ENCODE assay signal across 28 cellular contexts in genomic region chr2:30987611-30988010, GRCh38.
"Had no signal": no experiment of that assay in that cellular context is flagged by ENCODE, and none has a peak within 500 bp of the region (broad histone marks: within the 10 kb centered on the region; RNA-seq: fewer than 3 reads in every experiment).

No MANE protein-coding gene starts in this region.

- H3K27me3 ChIP-seq: brain microvascular endothelial cell, dorsolateral prefrontal cortex had no signal

- FAIRE-seq: astrocyte, frontal cortex had no signal

- H3K9me3 Mint-ChIP-seq: activated CD4-positive, alpha-beta T cell treated with anti-CD3 and anti-CD28 coated beads, Interleukin-2, amount 10 ng/mL, durations not matched to agents 7 days and 5 days; activated CD8-positive, alpha-beta T cell treated with anti-CD3 and anti-CD28 coated beads for 36 hours; activated T-cell treated with anti-CD3 and anti-CD28 coated beads, Interleukin-2, amount 50 U/mL, for 4 hours; activated T-helper 17 cell treated with anti-CD3 and anti-CD28 coated beads, Interleukin-2, amount 50 U/mL, for 72 hours; central memory CD8-positive, alpha-beta T cell; dendritic cell treated with granulocyte-macrophage colony-stimulating factor and Interleukin-4, amounts not matched to agents 40 ng/mL and 50 ng/mL, for 4 days; endodermal cell had no signal

- H3K36me3 ChIP-seq: brain microvascular endothelial cell had no signal

- H3K36me3 Mint-ChIP-seq: activated naive CD8-positive, alpha-beta T cell had no signal

- H3K27me3 Mint-ChIP-seq: activated CD4-positive, alpha-beta T cell treated with anti-CD3 and anti-CD28 coated beads for 36 hours; activated CD4-positive, alpha-beta T cell treated with anti-CD3 and anti-CD28 coated beads, Interleukin-2, amount 10 ng/mL, durations not matched to agents 7 days and 5 days; activated CD8-positive, alpha-beta T cell treated with anti-CD3 and anti-CD28 coated beads for 36 hours; activated naive CD8-positive, alpha-beta T cell; dendritic cell treated with granulocyte-macrophage colony-stimulating factor and Interleukin-4, amounts not matched to agents 40 ng/mL and 50 ng/mL, for 4 days had no signal

- ATAC-seq: activated CD4-positive, alpha-beta T cell treated with anti-CD3 and anti-CD28 coated beads for 36 hours; activated CD8-positive, alpha-beta T cell treated with anti-CD3 and anti-CD28 coated beads for 36 hours; activated T-cell treated with anti-CD3 and anti-CD28 coated beads, Interleukin-2, amount 50 U/mL, for 4 hours; activated T-helper 17 cell treated with anti-CD3 and anti-CD28 coated beads, Interleukin-2, amount 50 U/mL, for 72 hours; esophagus mucosa had no signal

- H3K27ac Mint-ChIP-seq: activated CD4-positive, alpha-beta T cell treated with anti-CD3 and anti-CD28 coated beads for 36 hours; activated CD4-positive, alpha-beta T cell treated with anti-CD3 and anti-CD28 coated beads, Interleukin-2, amount 10 ng/mL, durations not matched to agents 7 days and 5 days; activated CD8-positive, alpha-beta T cell treated with anti-CD3 and anti-CD28 coated beads for 36 hours; activated naive CD8-positive, alpha-beta T cell; activated T-helper 17 cell treated with anti-CD3 and anti-CD28 coated beads, Interleukin-2, amount 50 U/mL, for 72 hours; dendritic cell treated with granulocyte-macrophage colony-stimulating factor and Interleukin-4, amounts not matched to agents 40 ng/mL and 50 ng/mL, for 4 days; endodermal cell had no signal

- H3K4me3 Mint-ChIP-seq: activated CD4-positive, alpha-beta T cell treated with anti-CD3 and anti-CD28 coated beads for 36 hours; activated CD4-positive, alpha-beta T cell treated with anti-CD3 and anti-CD28 coated beads, Interleukin-2, amount 10 ng/mL, durations not matched to agents 7 days and 5 days; activated CD8-positive, alpha-beta T cell treated with anti-CD3 and anti-CD28 coated beads for 36 hours; activated naive CD8-positive, alpha-beta T cell; activated T-cell treated with anti-CD3 and anti-CD28 coated beads, Interleukin-2, amount 50 U/mL, for 4 hours; activated T-helper 17 cell treated with anti-CD3 and anti-CD28 coated beads, Interleukin-2, amount 50 U/mL, for 72 hours; central memory CD8-positive, alpha-beta T cell; dendritic cell treated with granulocyte-macrophage colony-stimulating factor and Interleukin-4, amounts not matched to agents 40 ng/mL and 50 ng/mL, for 4 days; endodermal cell had no signal

- H3K4me1 Mint-ChIP-seq: activated CD4-positive, alpha-beta T cell treated with anti-CD3 and anti-CD28 coated beads for 36 hours; activated CD4-positive, alpha-beta T cell treated with anti-CD3 and anti-CD28 coated beads, Interleukin-2, amount 10 ng/mL, durations not matched to agents 7 days and 5 days; activated T-helper 17 cell treated with anti-CD3 and anti-CD28 coated beads, Interleukin-2, amount 50 U/mL, for 72 hours; central memory CD8-positive, alpha-beta T cell had no signal

- H3K4me3 ChIP-seq: coronary artery, dorsolateral prefrontal cortex had no signal

- DNase-seq: activated CD4-positive, alpha-beta T cell treated with anti-CD3 and anti-CD28 coated beads for 36 hours; activated CD4-positive, alpha-beta T cell treated with anti-CD3 and anti-CD28 coated beads, Interleukin-2, amount 10 ng/mL, durations not matched to agents 7 days and 5 days; activated CD4-positive, alpha-beta T cell treated with anti-CD3 and anti-CD28 coated beads, Interleukin-2, amount 50 U/mL, for 4 hours; activated CD4-positive, CD25-positive, alpha-beta regulatory T cell; activated CD4-positive, CD25-positive, alpha-beta regulatory T cell treated with anti-CD3 and anti-CD28 coated beads, Interleukin-2, amount 50 U/mL, for 72 hours; activated CD8-positive, alpha-beta memory T cell treated with anti-CD3 and anti-CD28 coated beads for 24 hours; activated CD8-positive, alpha-beta T cell treated with anti-CD3 and anti-CD28 coated beads for 36 hours; activated effector memory CD4-positive, alpha-beta T cell treated with Interleukin-2 at 50 U/mL for 16 hours; activated gamma-delta T cell treated with Interleukin-2 at 50 U/mL for 16 hours; activated naive CD4-positive, alpha-beta T cell treated with anti-CD3 and anti-CD28 coated beads, Interleukin-2, amount 50 U/mL, for 16 hours; activated naive CD4-positive, alpha-beta T cell treated with Interleukin-2 at 50 U/mL for 16 hours; activated T-cell treated with anti-CD3 and anti-CD28 coated beads, Interleukin-2, amount 50 U/mL, for 4 hours; amniotic stem cell; anterior cingulate cortex; brain microvascular endothelial cell; dorsolateral prefrontal cortex; effector memory CD4-positive, alpha-beta T cell; endodermal cell; foreskin fibroblast; T-helper 2 cell had no signal

- H3K27ac ChIP-seq: brain microvascular endothelial cell, coronary artery, dorsolateral prefrontal cortex had no signal
